Comparison of ENCODE assay signal across 9 cellular contexts in the genomic region with DNA sequence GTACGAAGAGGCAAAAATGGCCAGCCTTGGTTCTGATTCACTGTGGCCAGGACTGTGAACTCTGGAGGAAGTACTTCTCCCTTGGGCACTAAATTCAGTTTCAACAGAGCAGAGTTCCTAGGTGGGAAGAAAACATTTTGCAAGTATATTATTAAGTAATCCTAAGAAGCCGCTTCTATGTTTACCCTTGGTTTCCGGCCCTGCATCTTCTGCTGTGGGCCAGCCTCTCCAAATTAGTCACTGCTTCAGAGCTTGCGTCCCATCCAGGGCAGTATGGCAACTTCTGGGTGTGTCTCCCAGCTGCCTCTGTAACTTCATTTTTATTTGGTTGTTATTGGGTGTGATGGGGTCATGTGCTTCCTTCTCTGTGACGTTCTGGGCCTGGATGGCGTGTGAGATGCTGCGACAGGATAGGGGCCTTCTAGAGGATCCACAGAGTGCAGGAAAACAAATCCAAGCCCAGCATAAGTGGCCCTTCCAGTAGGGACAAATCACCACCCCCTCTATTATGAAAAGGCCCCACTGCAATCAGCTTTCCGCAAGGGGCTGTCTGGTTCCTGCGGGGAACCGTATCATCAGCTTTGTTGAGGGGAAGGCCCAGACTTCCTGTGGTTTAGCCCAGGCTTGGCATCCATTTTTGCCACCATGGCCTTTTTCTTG. TPM values are rescaled to one million over a fixed set of nuclear protein-coding genes. Genes with fewer than 3 reads are reported as not detected.
A peak's percentile ranks its signal among the peaks of the same experiment; 100 is the strongest.
DNase-seq lines count a peak whose midpoint lies in the region; ATAC-seq and TF ChIP-seq lines count a peak whose summit lies in the region.
"Had no signal": no experiment of that assay in that cellular context is flagged by ENCODE, and none has a peak within 500 bp of the region (broad histone marks: within the 10 kb centered on the region; RNA-seq: fewer than 3 reads in every experiment).

No MANE protein-coding gene starts in this region.

- H3K27ac ChIP-seq in cingulate gyrus (ENCODE audit: low read depth, low read length), result peak overlapping the region; percentile 0

- in situ Hi-C loops in GM13976 (cut with MboI; ENCODE audit: low sequenced_read_pairs, unreplicated experiment), result no loop called here

- DNase-seq in activated B cell treated with CpG ODN at 0.5 μM for 24 hours, result no peak
- peak; percentile 59 for DNase-seq in stimulated activated CD4-positive, alpha-beta T cell treated with anti-CD3 and anti-CD28 coated beads, Interleukin-4, amount 100 ng/mL, for 24 hours
- no peak for DNase-seq in GM13976 (ENCODE audit: low spot score)

- intact Hi-C loops in activated B cell treated with CpG ODN at 0.5 μM for 24 hours (cut with micrococcal nuclease), result no loop called here

- H3K4me1 Mint-ChIP-seq in activated B cell treated with CpG ODN at 0.5 μM for 24 hours, result peaks cover 22% of the 10 kb centered on the region
- peaks cover 27% of the 10 kb centered on the region for H3K4me1 Mint-ChIP-seq in stimulated activated memory B cell treated with anti-CD40 and anti-IgM and Interleukin-4, amounts not matched to agents 10 μg/mL and 1 μg/mL and 100 μg/mL, for 72 hours

- peaks cover 8% of the 10 kb centered on the region for H3K36me3 Mint-ChIP-seq in activated B cell treated with CpG ODN at 0.5 μM for 24 hours (ENCODE audit: low read depth)
- H3K36me3 Mint-ChIP-seq in stimulated activated memory B cell treated with anti-CD40 and anti-IgM and Interleukin-4, amounts not matched to agents 10 μg/mL and 1 μg/mL and 100 μg/mL, for 72 hours, result peaks cover 12% of the 10 kb centered on the region

- no peaks in the 10 kb centered on the region for H3K9me3 Mint-ChIP-seq in activated B cell treated with CpG ODN at 0.5 μM for 24 hours
- no peaks in the 10 kb centered on the region for H3K9me3 Mint-ChIP-seq in stimulated activated memory B cell treated with anti-CD40 and anti-IgM and Interleukin-4, amounts not matched to agents 10 μg/mL and 1 μg/mL and 100 μg/mL, for 72 hours

- peak overlapping the region; percentile 12 for H3K27ac Mint-ChIP-seq in activated B cell treated with CpG ODN at 0.5 μM for 24 hours
- no peak overlapping the region for H3K27ac Mint-ChIP-seq in stimulated activated memory B cell treated with anti-CD40 and anti-IgM and Interleukin-4, amounts not matched to agents 10 μg/mL and 1 μg/mL and 100 μg/mL, for 72 hours

- TF ChIP-seq CTCF in activated B cell treated with CpG ODN at 0.5 μM for 24 hours (IDR thresholded peaks at IDR 0.05) (no peak), GM13976 (IDR thresholded peaks at IDR 0.05; ENCODE audit: borderline replicate concordance, control extremely low read depth, extremely low read depth, insufficient read depth, missing control alignments) (no peak)

- H3K27me3 Mint-ChIP-seq in activated B cell treated with CpG ODN at 0.5 μM for 24 hours, result no peaks in the 10 kb centered on the region
- no peaks in the 10 kb centered on the region for H3K27me3 Mint-ChIP-seq in stimulated activated memory B cell treated with anti-CD40 and anti-IgM and Interleukin-4, amounts not matched to agents 10 μg/mL and 1 μg/mL and 100 μg/mL, for 72 hours

- ATAC-seq in HG02678 (IDR thresholded peaks at IDR 0.05; ENCODE audit: unreplicated experiment), result peak; percentile 63
- ATAC-seq in activated B cell treated with CpG ODN at 0.5 μM for 24 hours (ENCODE audit: low read depth), result peak; percentile 72
- no peak for ATAC-seq in GM21390 (IDR thresholded peaks at IDR 0.05; ENCODE audit: unreplicated experiment)
- no peak for ATAC-seq in stimulated activated memory B cell treated with anti-CD40 and anti-IgM and Interleukin-4, amounts not matched to agents 10 μg/mL and 1 μg/mL and 100 μg/mL, for 72 hours
- ATAC-seq in GM21825 (IDR thresholded peaks at IDR 0.05; ENCODE audit: unreplicated experiment), result no peak

- POLR2A ChIA-PET in activated B cell treated with CpG ODN at 0.5 μM for 24 hours (lab: Charles Lee), result interaction anchor here (1.2 kb wide), 1 partner anchor 11 kb away, joined by 4 read pairs; no protein-coding TSS in a partner anchor

- no peak overlapping the region for H3K4me3 Mint-ChIP-seq in activated B cell treated with CpG ODN at 0.5 μM for 24 hours
- no peak overlapping the region for H3K4me3 Mint-ChIP-seq in stimulated activated memory B cell treated with anti-CD40 and anti-IgM and Interleukin-4, amounts not matched to agents 10 μg/mL and 1 μg/mL and 100 μg/mL, for 72 hours

- CTCF ChIA-PET in activated B cell treated with CpG ODN at 0.5 μM for 24 hours (lab: Charles Lee), result interaction anchor here (1.3 to 1.6 kb wide), 2 partner anchors 21 to 25 kb away, joined by 5 read pairs; no protein-coding TSS in a partner anchor

RNA-seq across cellular contexts. Expression of a gene that starts 55.1 kb away (rescaled TPM):
- not detected in 2 replicates for total RNA-seq in activated B cell treated with CpG ODN at 0.5 μM for 24 hours
- total RNA-seq: activated CD8-positive, alpha-beta memory T cell treated with anti-CD3 and anti-CD28 coated beads for 36 hours had no signal

Comparison
In these comparisons a context has a peak if more than half of its experiments do, and no peak if none do; other contexts are left out.
1. ATAC-seq: peak in HG02678 (single experiment) and activated B cell treated with CpG ODN at 0.5 μM for 24 hours (single experiment); none in GM21390 (single experiment), stimulated activated memory B cell treated with anti-CD40 and anti-IgM and Interleukin-4, amounts not matched to agents 10 μg/mL and 1 μg/mL and 100 μg/mL, for 72 hours (single experiment) and GM21825 (single experiment).